In the genomic region with DNA sequence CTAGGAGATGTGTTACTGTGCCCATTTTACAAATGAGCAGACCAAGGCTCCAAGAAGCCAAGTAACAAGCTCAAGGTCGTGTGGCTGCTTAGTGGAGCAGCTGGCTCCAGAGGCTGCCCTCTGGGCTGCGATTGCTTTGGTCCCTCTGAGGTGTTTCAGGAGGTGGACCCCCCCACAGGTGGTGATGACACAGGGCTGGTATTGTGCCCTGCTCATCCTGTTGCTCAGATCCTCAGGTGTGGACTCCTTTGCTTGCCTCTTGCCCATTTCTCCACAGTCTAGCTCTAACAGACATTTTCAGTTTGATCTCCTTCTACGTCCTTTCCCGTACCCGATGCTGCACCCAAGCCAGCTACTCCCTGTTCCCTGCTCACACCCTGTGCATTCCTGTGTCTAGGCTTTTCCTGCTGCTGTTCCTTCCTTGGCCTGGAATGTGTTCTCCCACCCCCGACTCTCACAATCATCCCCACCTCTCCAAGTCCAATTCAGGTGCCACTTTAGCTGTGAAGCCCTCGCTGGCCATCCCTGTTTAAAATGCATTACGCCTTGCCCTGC, we compare ENCODE assay signal across 22 cellular contexts. TPM values are rescaled to one million over a fixed set of nuclear protein-coding genes. Genes with fewer than 3 reads are reported as not detected.
"Had no signal": no experiment of that assay in that cellular context is flagged by ENCODE, and none has a peak within 500 bp of the region (broad histone marks: within the 10 kb centered on the region; RNA-seq: fewer than 3 reads in every experiment).

No MANE protein-coding gene starts in this region.

- H3K9me3 Mint-ChIP-seq: activated CD4-positive, alpha-beta memory T cell treated with anti-CD3 and anti-CD28 coated beads for 36 hours; activated naive CD8-positive, alpha-beta T cell treated with anti-CD3 and anti-CD28 coated beads, Interleukin-2, amount 10 ng/mL, durations not matched to agents 7 days and 5 days; activated T-helper 17 cell treated with anti-CD3 and anti-CD28 coated beads, Interleukin-2, amount 50 U/mL, for 72 hours; immature natural killer cell; memory B cell; naive thymus-derived CD4-positive, alpha-beta T cell; stimulated activated naive CD8-positive, alpha-beta T cell treated with anti-CD3 and anti-CD28 coated beads, Interleukin-15, amount 100 ng/mL, for 72 hours had no signal

- H3K9me3 ChIP-seq: colonic mucosa, heart right ventricle, pancreas, upper lobe of left lung had no signal

- H3K4me1 ChIP-seq: pancreas had no signal

- H3K4me3 Mint-ChIP-seq: activated CD4-positive, alpha-beta memory T cell treated with anti-CD3 and anti-CD28 coated beads for 36 hours; activated CD8-positive, alpha-beta memory T cell treated with anti-CD3 and anti-CD28 coated beads, Interleukin-2, amount 10 ng/mL, durations not matched to agents 7 days and 5 days; activated naive CD8-positive, alpha-beta T cell treated with anti-CD3 and anti-CD28 coated beads, Interleukin-2, amount 10 ng/mL, durations not matched to agents 7 days and 5 days; activated T-helper 17 cell treated with anti-CD3 and anti-CD28 coated beads, Interleukin-2, amount 50 U/mL, for 72 hours; brain; immature natural killer cell; memory B cell; naive thymus-derived CD4-positive, alpha-beta T cell; stimulated activated naive CD8-positive, alpha-beta T cell treated with anti-CD3 and anti-CD28 coated beads, Interleukin-15, amount 100 ng/mL, for 72 hours had no signal

- DNase-seq: activated CD4-positive, alpha-beta memory T cell treated with anti-CD3 and anti-CD28 coated beads for 36 hours; activated CD4-positive, alpha-beta T cell treated with anti-CD3 and anti-CD28 coated beads for 4 hours; activated CD8-positive, alpha-beta memory T cell treated with anti-CD3 and anti-CD28 coated beads, Interleukin-2, amount 10 ng/mL, durations not matched to agents 7 days and 5 days; activated naive CD4-positive, alpha-beta T cell; activated naive CD8-positive, alpha-beta T cell treated with anti-CD3 and anti-CD28 coated beads, Interleukin-2, amount 10 ng/mL, durations not matched to agents 7 days and 5 days; activated T-cell treated with anti-CD3 and anti-CD28 coated beads, Interleukin-2, amount 50 U/mL, for 1 hour; central memory CD4-positive, alpha-beta T cell; colonic mucosa; heart right ventricle; immature natural killer cell; naive thymus-derived CD4-positive, alpha-beta T cell; pancreas; stimulated activated CD4-positive, alpha-beta T cell treated with anti-CD3 and anti-CD28 coated beads, Interleukin-4, amount 100 ng/mL, for 1 hour; stimulated activated naive CD8-positive, alpha-beta T cell treated with anti-CD3 and anti-CD28 coated beads, Interleukin-15, amount 100 ng/mL, for 72 hours; upper lobe of left lung had no signal

- H3K36me3 Mint-ChIP-seq: activated CD4-positive, alpha-beta memory T cell treated with anti-CD3 and anti-CD28 coated beads for 36 hours; activated CD8-positive, alpha-beta memory T cell treated with anti-CD3 and anti-CD28 coated beads, Interleukin-2, amount 10 ng/mL, durations not matched to agents 7 days and 5 days; activated naive CD8-positive, alpha-beta T cell treated with anti-CD3 and anti-CD28 coated beads, Interleukin-2, amount 10 ng/mL, durations not matched to agents 7 days and 5 days; brain; immature natural killer cell; memory B cell; naive thymus-derived CD4-positive, alpha-beta T cell had no signal

- H3K4me2 ChIP-seq: smooth muscle cell had no signal

- H3K27ac ChIP-seq: colonic mucosa had no signal

- ATAC-seq: activated CD8-positive, alpha-beta memory T cell treated with anti-CD3 and anti-CD28 coated beads, Interleukin-2, amount 10 ng/mL, durations not matched to agents 7 days and 5 days; activated T-helper 17 cell treated with anti-CD3 and anti-CD28 coated beads, Interleukin-2, amount 50 U/mL, for 72 hours; naive thymus-derived CD4-positive, alpha-beta T cell; sciatic nerve; stimulated activated naive CD8-positive, alpha-beta T cell treated with anti-CD3 and anti-CD28 coated beads, Interleukin-15, amount 100 ng/mL, for 72 hours had no signal

- H3K27ac Mint-ChIP-seq: activated CD4-positive, alpha-beta memory T cell treated with anti-CD3 and anti-CD28 coated beads for 36 hours; activated CD8-positive, alpha-beta memory T cell treated with anti-CD3 and anti-CD28 coated beads, Interleukin-2, amount 10 ng/mL, durations not matched to agents 7 days and 5 days; activated naive CD8-positive, alpha-beta T cell treated with anti-CD3 and anti-CD28 coated beads, Interleukin-2, amount 10 ng/mL, durations not matched to agents 7 days and 5 days; activated T-helper 17 cell treated with anti-CD3 and anti-CD28 coated beads, Interleukin-2, amount 50 U/mL, for 72 hours; memory B cell had no signal

- H3K36me3 ChIP-seq: colonic mucosa, heart right ventricle, pancreas, upper lobe of left lung had no signal

- H3K27me3 ChIP-seq: colonic mucosa, heart right ventricle, pancreas, upper lobe of left lung had no signal

- H3K4me1 Mint-ChIP-seq: activated CD8-positive, alpha-beta memory T cell treated with anti-CD3 and anti-CD28 coated beads, Interleukin-2, amount 10 ng/mL, durations not matched to agents 7 days and 5 days; activated naive CD8-positive, alpha-beta T cell treated with anti-CD3 and anti-CD28 coated beads, Interleukin-2, amount 10 ng/mL, durations not matched to agents 7 days and 5 days; activated T-helper 17 cell treated with anti-CD3 and anti-CD28 coated beads, Interleukin-2, amount 50 U/mL, for 72 hours; immature natural killer cell; memory B cell; stimulated activated naive CD8-positive, alpha-beta T cell treated with anti-CD3 and anti-CD28 coated beads, Interleukin-15, amount 100 ng/mL, for 72 hours had no signal

- H3K4me3 ChIP-seq: colonic mucosa, heart right ventricle, pancreas, smooth muscle cell, upper lobe of left lung had no signal

RNA-seq across cellular contexts. Expression of a gene that starts 28.1 kb away (rescaled TPM):
- total RNA-seq: activated CD4-positive, alpha-beta memory T cell treated with anti-CD3 and anti-CD28 coated beads for 36 hours; activated naive CD8-positive, alpha-beta T cell treated with anti-CD3 and anti-CD28 coated beads, Interleukin-2, amount 10 ng/mL, durations not matched to agents 7 days and 5 days; activated T-helper 17 cell treated with anti-CD3 and anti-CD28 coated beads, Interleukin-2, amount 50 U/mL, for 72 hours; heart right ventricle; naive thymus-derived CD4-positive, alpha-beta T cell; pulmonary artery endothelial cell; sciatic nerve; T-helper 2 cell treated with Interferon-gamma antibody and Interleukin-4, amounts not matched to agents 100 ng/mL and 5 ng/mL, for 36 hours had no signal
- polyA plus RNA-seq: immature natural killer cell; naive thymus-derived CD4-positive, alpha-beta T cell had no signal
